21 cellular contexts compared by ENCODE assay signal in genomic region chr5:1727571-1727970, GRCh38.
A peak's percentile ranks its signal among the peaks of the same experiment; 100 is the strongest.
DNase-seq lines count a peak whose midpoint lies in the region; ATAC-seq, FAIRE-seq and TF ChIP-seq lines count a peak whose summit lies in the region.
"Had no signal": no experiment of that assay in that cellular context is flagged by ENCODE, and none has a peak within 500 bp of the region (broad histone marks: within the 10 kb centered on the region; RNA-seq: fewer than 3 reads in every experiment).

No MANE protein-coding gene starts in this region.

- intact Hi-C loops in left lung (cut with DNase I) = no loop called here
- intact Hi-C loops in stomach (cut with DNase I; ENCODE audit: low total_unique reads) = no loop called here

- 71 to 84% (median 82%) methylated on average over 12 to 19 of the region's 19 CpGs for WGBS in stomach, 5 donors
- 81 to 84% methylated on average over 17 to 19 of the region's 19 CpGs for WGBS in tibial nerve, 2 donors

- H3K27ac Mint-ChIP-seq in activated T-cell treated with anti-CD3 and anti-CD28 coated beads, Interleukin-2, amount 50 U/mL, for 24 hours = no peak overlapping the region
- H3K27ac Mint-ChIP-seq: activated naive CD4-positive, alpha-beta T cell treated with anti-CD3 and anti-CD28 coated beads, Interleukin-2, amount 50 U/mL, for 72 hours; CD4-positive, CD25-positive, alpha-beta regulatory T cell had no signal

- H3K4me1 ChIP-seq in RWPE2 (ENCODE audit: insufficient read depth, poor library complexity, severe bottlenecking) = no peaks in the 10 kb centered on the region
- no peaks in the 10 kb centered on the region for H3K4me1 ChIP-seq in left lung
- H3K4me1 ChIP-seq in stomach = peaks cover 0 to 8% (median 0%) of the 10 kb centered on the region in 4 donors
- H3K4me1 ChIP-seq in tibial nerve = no peaks in the 10 kb centered on the region
- H3K4me1 ChIP-seq: body of pancreas had no signal

- no peak for FAIRE-seq in GM19239 (lab: Jason Lieb, UNC)
- FAIRE-seq: frontal cortex had no signal

- H3K36me3 ChIP-seq in RWPE2 (ENCODE audit: low read depth) = no peaks in the 10 kb centered on the region
- no peaks in the 10 kb centered on the region for H3K36me3 ChIP-seq in left lung
- H3K36me3 ChIP-seq in stomach = no peaks in the 10 kb centered on the region
- H3K36me3 ChIP-seq in tibial nerve = no peaks in the 10 kb centered on the region
- H3K36me3 ChIP-seq: ovary had no signal

- H3K27me3 ChIP-seq in RWPE2 (ENCODE audit: insufficient read depth, poor library complexity, severe bottlenecking) (no peaks in the 10 kb centered on the region), left lung (peaks cover 0 to 73% of the 10 kb centered on the region in 2 donors), stomach (peaks cover 0 to 68% (median 9%) of the 10 kb centered on the region in 3 donors), tibial nerve (no peaks in the 10 kb centered on the region)
- H3K27me3 ChIP-seq: body of pancreas, ovary had no signal

- TF ChIP-seq CTCF in RWPE2 (IDR thresholded peaks at IDR 0.05; ENCODE audit: poor library complexity, severe bottlenecking) (no peak), left lung (IDR thresholded peaks at IDR 0.05) (no peak), stomach (IDR thresholded peaks at IDR 0.05) (no peak), tibial nerve (IDR thresholded peaks at IDR 0.05) (no peak)

- no peaks in the 10 kb centered on the region for H3K9me3 Mint-ChIP-seq in activated T-cell treated with anti-CD3 and anti-CD28 coated beads, Interleukin-2, amount 50 U/mL, for 24 hours
- H3K9me3 Mint-ChIP-seq: activated naive CD4-positive, alpha-beta T cell treated with anti-CD3 and anti-CD28 coated beads, Interleukin-2, amount 50 U/mL, for 72 hours had no signal

- H3K4me3 ChIP-seq in RWPE2 (ENCODE audit: severe bottlenecking) (no peak overlapping the region), left lung (no peak overlapping the region), stomach (no peak overlapping the region), tibial nerve (no peak overlapping the region)
- H3K4me3 ChIP-seq: body of pancreas, ovary, skin epidermis had no signal

- H3K36me3 Mint-ChIP-seq in activated T-cell treated with anti-CD3 and anti-CD28 coated beads, Interleukin-2, amount 50 U/mL, for 24 hours (ENCODE audit: low read depth) = no peaks in the 10 kb centered on the region
- H3K36me3 Mint-ChIP-seq: activated naive CD4-positive, alpha-beta T cell treated with anti-CD3 and anti-CD28 coated beads, Interleukin-2, amount 50 U/mL, for 72 hours had no signal

- ATAC-seq in RWPE2 (ENCODE audit: low read depth) (no peak), left lung (no peak)
- ATAC-seq: activated naive CD4-positive, alpha-beta T cell treated with anti-CD3 and anti-CD28 coated beads, Interleukin-2, amount 50 U/mL, for 72 hours; body of pancreas; left ventricle myocardium superior had no signal

- TF ChIP-seq POLR2A in stomach (IDR thresholded peaks at IDR 0.05) (no peak), tibial nerve (IDR thresholded peaks at IDR 0.05) (no peak)

- H3K27ac ChIP-seq in RWPE2 (ENCODE audit: poor library complexity, severe bottlenecking) (no peak overlapping the region), left lung (no peak overlapping the region), stomach (no peak overlapping the region), tibial nerve (no peak overlapping the region)
- H3K27ac ChIP-seq: body of pancreas, ovary, skin epidermis had no signal

- H3K4me1 Mint-ChIP-seq in activated T-cell treated with anti-CD3 and anti-CD28 coated beads, Interleukin-2, amount 50 U/mL, for 24 hours (ENCODE audit: low read depth) = peaks cover 4% of the 10 kb centered on the region

- H3K9me3 ChIP-seq in RWPE2 (ENCODE audit: severe bottlenecking) (no peaks in the 10 kb centered on the region), left lung (no peaks in the 10 kb centered on the region), stomach (no peaks in the 10 kb centered on the region), tibial nerve (peaks cover 0 to 3% (median 0%) of the 10 kb centered on the region in 4 donors)
- H3K9me3 ChIP-seq: body of pancreas, ovary had no signal

- TF ChIP-seq EP300 in stomach (IDR thresholded peaks at IDR 0.05) (no peak), tibial nerve (IDR thresholded peaks at IDR 0.05) (no peak)

- no peak overlapping the region for H3K4me3 Mint-ChIP-seq in activated T-cell treated with anti-CD3 and anti-CD28 coated beads, Interleukin-2, amount 50 U/mL, for 24 hours
- H3K4me3 Mint-ChIP-seq: CD4-positive, CD25-positive, alpha-beta regulatory T cell had no signal

- DNase-seq in activated T-cell treated with anti-CD3 and anti-CD28 coated beads, Interleukin-2, amount 50 U/mL, for 24 hours = peak; percentile 15
- DNase-seq in activated T-cell treated with anti-CD3 and anti-CD28 coated beads for 4 hours (no peak), RWPE2 (ENCODE audit: low spot score) (peak; percentile 62), left lung (peak; percentile 9 to 73), stomach (peak; percentile 21), GM19239 (ENCODE audit: insufficient read length, low spot score) (no peak), tibial nerve (ENCODE audit: low spot score in 2 of 2) (no peak)
- no peak for DNase-seq in central memory CD4-positive, alpha-beta T cell
- DNase-seq: body of pancreas; CD4-positive, CD25-positive, alpha-beta regulatory T cell; dermis blood vessel endothelial cell; left ventricle myocardium superior; NCI-H1048; NCI-H2081; NCI-H524; SHP77 treated with DMSO at 0.1 percent for 48 hours; T-helper 2 cell had no signal

- H3K27me3 Mint-ChIP-seq in activated T-cell treated with anti-CD3 and anti-CD28 coated beads, Interleukin-2, amount 50 U/mL, for 24 hours = peaks cover 35% of the 10 kb centered on the region

Comparison
In these comparisons a context has a peak if more than half of its experiments do, and no peak if none do; other contexts are left out.
1. DNase-seq: peak in activated T-cell treated with anti-CD3 and anti-CD28 coated beads, Interleukin-2, amount 50 U/mL, for 24 hours (single experiment), RWPE2 (single experiment), left lung (2 of 2) and stomach (single experiment); none in activated T-cell treated with anti-CD3 and anti-CD28 coated beads for 4 hours (single experiment), central memory CD4-positive, alpha-beta T cell (single experiment), GM19239 (single experiment) and tibial nerve (0 of 2).